In genomic region chr2:105793230-105793975, GRCh38 we compare ENCODE assay signal across 20 cellular contexts. TPM values are rescaled to one million over a fixed set of nuclear protein-coding genes. Genes with fewer than 3 reads are reported as not detected.
DNase-seq lines count a peak whose midpoint lies in the region; ATAC-seq lines count a peak whose summit lies in the region.
"Had no signal": no experiment of that assay in that cellular context is flagged by ENCODE, and none has a peak within 500 bp of the region (broad histone marks: within the 10 kb centered on the region; RNA-seq: fewer than 3 reads in every experiment).

No MANE protein-coding gene starts in this region.

- peaks cover 0 to 12% (median 0%) of the 10 kb centered on the region in 11 experiments; a peak in 3 of 22 replicates for H4K20me1 ChIP-seq in BLaER1 treated with 17β-estradiol and CSF1 and Interleukin-3, amounts not matched to agents 10 nM and 100 nM

- peaks cover 92 to 100% (median 99%) of the 10 kb centered on the region in 10 experiments for H3K4me1 ChIP-seq in BLaER1 treated with 17β-estradiol and CSF1 and Interleukin-3, amounts not matched to agents 10 nM and 100 nM
- H3K4me1 ChIP-seq in CD8-positive, alpha-beta memory T cell (ENCODE audit: insufficient read depth, low read length): peaks cover 97% of the 10 kb centered on the region

- no peaks in the 10 kb centered on the region for H3K9me3 Mint-ChIP-seq in CD8-positive, alpha-beta memory T cell
- no peaks in the 10 kb centered on the region for H3K9me3 Mint-ChIP-seq in activated CD8-positive, alpha-beta memory T cell treated with anti-CD3 and anti-CD28 coated beads, Interleukin-2, amount 10 ng/mL, durations not matched to agents 7 days and 5 days (ENCODE audit: low read depth)
- H3K9me3 Mint-ChIP-seq in memory B cell: no peaks in the 10 kb centered on the region

- no peaks in the 10 kb centered on the region for H3K27me3 ChIP-seq in BLaER1 treated with 17β-estradiol and CSF1 and Interleukin-3, amounts not matched to agents 10 nM and 100 nM
- H3K27me3 ChIP-seq in CD8-positive, alpha-beta memory T cell (ENCODE audit: insufficient read depth, low read length, poor library complexity, severe bottlenecking): no peaks in the 10 kb centered on the region
- H3K27me3 ChIP-seq: brain microvascular endothelial cell, gastrocnemius medialis had no signal

- CTCF ChIA-PET in CD8-positive, alpha-beta memory T cell (lab: Charles Lee): interaction anchor here (1.9 kb wide), 1 partner anchor 302 kb away, joined by 4 read pairs; no protein-coding TSS in a partner anchor
- CTCF ChIA-PET in activated CD8-positive, alpha-beta memory T cell treated with anti-CD3 and anti-CD28 coated beads, Interleukin-2, amount 10 ng/mL, durations not matched to agents 7 days and 5 days (lab: Charles Lee): no interaction called here

- H3K27me3 Mint-ChIP-seq in CD8-positive, alpha-beta memory T cell: peaks cover 0 to 3% of the 10 kb centered on the region in 2 donors
- no peaks in the 10 kb centered on the region for H3K27me3 Mint-ChIP-seq in activated CD8-positive, alpha-beta memory T cell treated with anti-CD3 and anti-CD28 coated beads, Interleukin-2, amount 10 ng/mL, durations not matched to agents 7 days and 5 days
- H3K27me3 Mint-ChIP-seq in memory B cell: no peaks in the 10 kb centered on the region

- H3K4me3 ChIP-seq in BLaER1 treated with 17β-estradiol and CSF1 and Interleukin-3, amounts not matched to agents 10 nM and 100 nM: no peak overlapping the region
- peak overlapping the region; percentile 5 for H3K4me3 ChIP-seq in CD8-positive, alpha-beta memory T cell (ENCODE audit: low read length)
- H3K4me3 ChIP-seq: gastrocnemius medialis, GM23248 had no signal

- peak overlapping the region in 8 of 11 experiments; percentile 30 to 88 (median 54); a peak in 12 of 22 replicates for H3K9ac ChIP-seq in BLaER1 treated with 17β-estradiol and CSF1 and Interleukin-3, amounts not matched to agents 10 nM and 100 nM
- H3K9ac ChIP-seq: GM23248, parathyroid adenoma had no signal

- H3K27ac ChIP-seq in BLaER1 treated with 17β-estradiol and CSF1 and Interleukin-3, amounts not matched to agents 10 nM and 100 nM: peak overlapping the region in 10 of 11 experiments; percentile 80 to 100 (median 98); a peak in 20 of 22 replicates
- H3K27ac ChIP-seq in CD8-positive, alpha-beta memory T cell (ENCODE audit: low read depth, low read length): no peak overlapping the region
- H3K27ac ChIP-seq: brain microvascular endothelial cell, gastrocnemius medialis, GM23248, parathyroid adenoma had no signal

- peak overlapping the region; percentile 80 to 96 (median 93) for H3K27ac Mint-ChIP-seq in CD8-positive, alpha-beta memory T cell
- H3K27ac Mint-ChIP-seq in activated CD8-positive, alpha-beta memory T cell treated with anti-CD3 and anti-CD28 coated beads, Interleukin-2, amount 10 ng/mL, durations not matched to agents 7 days and 5 days: peak overlapping the region; percentile 87
- peak overlapping the region; percentile 94 for H3K27ac Mint-ChIP-seq in memory B cell

- POLR2A ChIA-PET in CD8-positive, alpha-beta memory T cell (lab: Charles Lee): interaction anchor here (0.7 to 0.9 kb wide), 2 partner anchors 15 to 19 kb away, joined by 4 to 7 read pairs; no protein-coding TSS in a partner anchor

- peaks cover 0 to 9% (median 7%) of the 10 kb centered on the region in 3 donors for H3K36me3 Mint-ChIP-seq in CD8-positive, alpha-beta memory T cell
- H3K36me3 Mint-ChIP-seq in activated CD8-positive, alpha-beta memory T cell treated with anti-CD3 and anti-CD28 coated beads, Interleukin-2, amount 10 ng/mL, durations not matched to agents 7 days and 5 days: peaks cover 22% of the 10 kb centered on the region
- no peaks in the 10 kb centered on the region for H3K36me3 Mint-ChIP-seq in memory B cell

- DNase-seq in CD8-positive, alpha-beta memory T cell: no peak
- peak; percentile 63 for DNase-seq in activated CD8-positive, alpha-beta memory T cell treated with anti-CD3 and anti-CD28 coated beads, Interleukin-2, amount 10 ng/mL, durations not matched to agents 7 days and 5 days
- DNase-seq in memory B cell (ENCODE audit: low spot score in 2 of 2) (no peak), 8988T (no peak), HK-2 (ENCODE audit: unreplicated experiment) (no peak), NCI-H2029 treated with DMSO at 0.1 percent for 48 hours (lab: John Stamatoyannopoulos, UW) (no peak)
- DNase-seq: AML-193; brain microvascular endothelial cell; erythroblast; gastrocnemius medialis; GM23248; KBM-7; NCI-H1105; NCI-H69; SHP77; stimulated activated CD4-positive, alpha-beta T cell treated with anti-CD3 and anti-CD28 coated beads, Interleukin-4, amount 100 ng/mL, for 24 hours had no signal

- peak overlapping the region in 6 of 7 donors; percentile 35 to 83 (median 78) for H3K4me3 Mint-ChIP-seq in CD8-positive, alpha-beta memory T cell
- peak overlapping the region; percentile 2 for H3K4me3 Mint-ChIP-seq in activated CD8-positive, alpha-beta memory T cell treated with anti-CD3 and anti-CD28 coated beads, Interleukin-2, amount 10 ng/mL, durations not matched to agents 7 days and 5 days
- no peak overlapping the region for H3K4me3 Mint-ChIP-seq in memory B cell

- H3K4me2 ChIP-seq in BLaER1 treated with 17β-estradiol and CSF1 and Interleukin-3, amounts not matched to agents 10 nM and 100 nM: peak overlapping the region; percentile 46 to 99 (median 88); a peak in 21 of 22 replicates

- peaks cover 0 to 30% (median 14%) of the 10 kb centered on the region in 11 experiments; a peak in 12 of 22 replicates for H3K36me3 ChIP-seq in BLaER1 treated with 17β-estradiol and CSF1 and Interleukin-3, amounts not matched to agents 10 nM and 100 nM
- no peaks in the 10 kb centered on the region for H3K36me3 ChIP-seq in CD8-positive, alpha-beta memory T cell (ENCODE audit: insufficient read depth, low read length)
- H3K36me3 ChIP-seq: brain microvascular endothelial cell, gastrocnemius medialis had no signal

- H3K9me3 ChIP-seq in BLaER1 treated with 17β-estradiol and CSF1 and Interleukin-3, amounts not matched to agents 10 nM and 100 nM (replicated peaks in 1 of 11): peaks cover 0 to 21% (median 12%) of the 10 kb centered on the region in 11 experiments; a peak in 13 of 22 replicates
- H3K9me3 ChIP-seq in CD8-positive, alpha-beta memory T cell (ENCODE audit: low read length): no peaks in the 10 kb centered on the region
- H3K9me3 ChIP-seq: gastrocnemius medialis had no signal

- ATAC-seq in activated CD8-positive, alpha-beta memory T cell treated with anti-CD3 and anti-CD28 coated beads, Interleukin-2, amount 10 ng/mL, durations not matched to agents 7 days and 5 days: no peak
- ATAC-seq in memory B cell (ENCODE audit: low read depth) (no peak), GM21423 (IDR thresholded peaks at IDR 0.05; ENCODE audit: unreplicated experiment) (no peak)
- ATAC-seq: gastrocnemius medialis, left lobe of liver had no signal

- H3K4me1 Mint-ChIP-seq in CD8-positive, alpha-beta memory T cell: peaks cover 91 to 99% (median 97%) of the 10 kb centered on the region in 3 donors
- peaks cover 91% of the 10 kb centered on the region for H3K4me1 Mint-ChIP-seq in activated CD8-positive, alpha-beta memory T cell treated with anti-CD3 and anti-CD28 coated beads, Interleukin-2, amount 10 ng/mL, durations not matched to agents 7 days and 5 days
- peaks cover 59% of the 10 kb centered on the region for H3K4me1 Mint-ChIP-seq in memory B cell

RNA-seq across cellular contexts. Expression of gene NCK2, which starts 48.7 kb away (rescaled TPM):
- 10 to 100 TPM; 72.4 to 76.1 TPM for total RNA-seq in CD8-positive, alpha-beta memory T cell
- 77.9 TPM for polyA plus RNA-seq in CD8-positive, alpha-beta memory T cell
- 10 to 100 TPM; 51.6 to 54.1 TPM for total RNA-seq in activated CD8-positive, alpha-beta memory T cell treated with anti-CD3 and anti-CD28 coated beads, Interleukin-2, amount 10 ng/mL, durations not matched to agents 7 days and 5 days
